In the genomic region with DNA sequence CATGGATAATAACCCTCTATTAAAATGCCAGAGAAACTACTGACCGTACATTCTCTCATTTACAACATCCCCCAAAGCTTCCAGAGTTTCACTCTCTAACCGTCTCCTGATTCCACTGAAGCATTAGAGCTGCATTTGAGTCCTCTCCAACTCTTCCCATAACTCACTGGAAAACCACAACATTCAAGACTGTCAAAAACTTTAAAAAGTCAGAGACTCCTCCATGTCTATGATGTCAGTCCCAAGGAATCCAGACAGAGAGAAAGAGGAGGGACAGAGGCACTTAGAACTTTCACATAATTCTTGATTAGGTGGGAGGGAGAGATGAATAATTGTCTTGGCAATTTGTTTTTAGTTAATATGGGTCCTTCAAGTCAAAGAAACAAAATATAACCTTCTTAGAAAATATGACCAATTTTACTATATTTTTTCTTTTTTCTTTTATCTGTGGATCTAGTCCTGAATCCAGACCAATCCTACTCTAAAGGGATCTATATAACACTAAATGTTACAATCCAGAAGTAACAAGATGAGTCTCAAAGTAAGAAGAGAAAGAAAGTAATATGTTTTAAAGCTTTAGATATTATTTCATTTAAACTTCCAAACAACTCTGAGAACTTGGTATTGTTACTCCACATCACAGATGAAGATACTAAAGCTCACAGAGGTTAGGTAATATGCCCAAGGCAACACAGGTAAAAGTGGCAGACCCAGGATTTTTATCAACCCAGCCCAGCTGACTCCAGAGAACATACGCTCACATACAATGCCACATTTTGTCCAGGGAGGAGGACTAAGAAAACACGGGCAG, we compare ENCODE assay signal across 13 cellular contexts. TPM values are rescaled to one million over a fixed set of nuclear protein-coding genes. Genes with fewer than 3 reads are reported as not detected.
DNase-seq lines count a peak whose midpoint lies in the region; ATAC-seq and TF ChIP-seq lines count a peak whose summit lies in the region.
"Had no signal": no experiment of that assay in that cellular context is flagged by ENCODE, and none has a peak within 500 bp of the region (broad histone marks: within the 10 kb centered on the region; RNA-seq: fewer than 3 reads in every experiment).

No MANE protein-coding gene starts in this region.

- H3K27me3 ChIP-seq in right cardiac atrium (ENCODE audit: control insufficient read depth, insufficient read depth) (no peaks in the 10 kb centered on the region), ovary (no peaks in the 10 kb centered on the region)

- TF ChIP-seq EP300 in ovary (IDR thresholded peaks at IDR 0.05) = no peak

- H3K4me3 ChIP-seq in right cardiac atrium (ENCODE audit: low read length) = no peak overlapping the region
- no peak overlapping the region for H3K4me3 ChIP-seq in ovary

- no peak for TF ChIP-seq POLR2A in ovary (IDR thresholded peaks at IDR 0.05)

- H3K4me1 Mint-ChIP-seq in mesothelial cell of epicardium = peaks cover 60% of the 10 kb centered on the region
- H3K4me1 Mint-ChIP-seq: WTC11 had no signal

- no peak for DNase-seq in right cardiac atrium
- DNase-seq in Right ventricle myocardium superior = no peak
- DNase-seq in mesothelial cell of epicardium (ENCODE audit: low spot score in 2 of 2, unreplicated experiment in 2 of 2) = no peak
- no peak for DNase-seq in ovary
- DNase-seq: AML-193, left colon, NCI-H1105 had no signal

- H3K9me3 ChIP-seq in right cardiac atrium (ENCODE audit: control insufficient read depth, low read length) = no peaks in the 10 kb centered on the region
- no peaks in the 10 kb centered on the region for H3K9me3 ChIP-seq in ovary

- WGBS in right cardiac atrium = 65% methylated on average over 4 of the region's 4 CpGs
- WGBS in ovary, 3 donors = 32 to 38% (median 37%) methylated on average over 4 of the region's 4 CpGs

- peak; percentile 55 to 59 for ATAC-seq in right cardiac atrium
- no peak for ATAC-seq in Right ventricle myocardium superior (ENCODE audit: poor library complexity)
- no peak for ATAC-seq in HG03045 (IDR thresholded peaks at IDR 0.05; ENCODE audit: unreplicated experiment)
- ATAC-seq in HG02763 (IDR thresholded peaks at IDR 0.05; ENCODE audit: unreplicated experiment) = no peak
- ATAC-seq in HG02852 (IDR thresholded peaks at IDR 0.05; ENCODE audit: unreplicated experiment) = no peak
- ATAC-seq: left colon, WTC11 had no signal

- peaks cover 4% of the 10 kb centered on the region for H3K4me1 ChIP-seq in right cardiac atrium (ENCODE audit: control insufficient read depth, insufficient read depth, low read length)
- peaks cover 8% of the 10 kb centered on the region for H3K4me1 ChIP-seq in ovary (ENCODE audit: insufficient read depth)

- no peak for TF ChIP-seq CTCF in mesothelial cell of epicardium (IDR thresholded peaks at IDR 0.05; ENCODE audit: unreplicated experiment)
- no peak for TF ChIP-seq CTCF in ovary (IDR thresholded peaks at IDR 0.05)

- peak overlapping the region; percentile 95 for H3K27ac Mint-ChIP-seq in mesothelial cell of epicardium
- H3K27ac Mint-ChIP-seq: activated T-helper 2 cell treated with anti-CD3 and anti-CD28 coated beads, Interferon-gamma antibody, Interleukin-2, Interleukin-4, amounts not matched to agents 10 μg/mL and 5 μg/mL and 100 μg/mL, durations not matched to agents 14 hours and 24 hours and 36 hours; WTC11 had no signal

- intact Hi-C loops in right cardiac atrium (cut with DNase I) (no loop called here), Right ventricle myocardium superior (cut with DNase I) (no loop called here), ovary (cut with DNase I) (no loop called here)

- no peak overlapping the region for H3K27ac ChIP-seq in right cardiac atrium (ENCODE audit: low read length)
- H3K27ac ChIP-seq in cingulate gyrus (ENCODE audit: low read depth, low read length) = peak overlapping the region; percentile 4
- H3K27ac ChIP-seq in ovary = peak overlapping the region in 1 of 2 donors; percentile 17

- H3K4me3 Mint-ChIP-seq in mesothelial cell of epicardium = peak overlapping the region; percentile 3
- H3K4me3 Mint-ChIP-seq: WTC11 had no signal

- no peaks in the 10 kb centered on the region for H3K36me3 ChIP-seq in ovary

- H3K27me3 Mint-ChIP-seq in mesothelial cell of epicardium (ENCODE audit: low read depth) = no peaks in the 10 kb centered on the region

- no peaks in the 10 kb centered on the region for H3K9me3 Mint-ChIP-seq in mesothelial cell of epicardium
- H3K9me3 Mint-ChIP-seq: activated T-helper 2 cell treated with anti-CD3 and anti-CD28 coated beads, Interferon-gamma antibody, Interleukin-2, Interleukin-4, amounts not matched to agents 10 μg/mL and 5 μg/mL and 100 μg/mL, durations not matched to agents 14 hours and 24 hours and 36 hours; WTC11 had no signal

- H3K36me3 Mint-ChIP-seq in mesothelial cell of epicardium = peaks cover 5% of the 10 kb centered on the region
- H3K36me3 Mint-ChIP-seq: WTC11 had no signal

RNA-seq across cellular contexts. Expression of a gene that starts 23.8 kb away (rescaled TPM):
- total RNA-seq in right cardiac atrium (10 to 100 TPM; 23.3 to 27.2 (median 26.5) TPM), Right ventricle myocardium superior (23.2 TPM), mesothelial cell of epicardium (48.5 to 50.7 TPM (median 48.9 TPM) in 3 replicates), ovary (10 to 100 TPM; 16.5 to 40.1 (median 34.1) TPM)
- polyA plus RNA-seq in right cardiac atrium (9.6 TPM), ovary (10 to 100 TPM in 1 of 2 donors, 1 to 10 TPM in 1; 9.4 to 17.3 TPM)

RNA-seq across cellular contexts. Expression of a gene that starts 50.0 kb away (rescaled TPM):
- total RNA-seq in right cardiac atrium (10 to 100 TPM in 1 of 4 donors, 1 to 10 TPM in 3; 7.1 to 14.9 (median 9.1) TPM), Right ventricle myocardium superior (2.0 TPM), mesothelial cell of epicardium (35.1 to 39.3 TPM (median 37.4 TPM) in 3 replicates), ovary (10 to 100 TPM; 20.2 to 51.5 (median 34.6) TPM)
- polyA plus RNA-seq in right cardiac atrium (3.1 TPM), ovary (10 to 100 TPM; 19.1 to 33.0 TPM)

RNA-seq across cellular contexts. Expression of a gene that starts 59.1 kb away (rescaled TPM):
- total RNA-seq in right cardiac atrium (10 to 100 TPM; 26.1 to 30.8 (median 29.5) TPM), Right ventricle myocardium superior (22.8 TPM), mesothelial cell of epicardium (68.7 to 72.8 TPM (median 69.2 TPM) in 3 replicates), ovary (10 to 100 TPM in 5 of 7 donors, 1 to 10 TPM in 2; 9.2 to 70.2 (median 57.8) TPM)
- polyA plus RNA-seq in right cardiac atrium (17.8 TPM), ovary (10 to 100 TPM; 35.8 to 91.4 TPM)

Comparison
In these comparisons a context has a peak if more than half of its experiments do, and no peak if none do; other contexts are left out.
1. ATAC-seq: peak in right cardiac atrium (2 of 2); none in Right ventricle myocardium superior (single experiment), HG03045 (single experiment), HG02763 (single experiment) and HG02852 (single experiment).